ENCODE assay signal across 1 cellular context in the genomic region with DNA sequence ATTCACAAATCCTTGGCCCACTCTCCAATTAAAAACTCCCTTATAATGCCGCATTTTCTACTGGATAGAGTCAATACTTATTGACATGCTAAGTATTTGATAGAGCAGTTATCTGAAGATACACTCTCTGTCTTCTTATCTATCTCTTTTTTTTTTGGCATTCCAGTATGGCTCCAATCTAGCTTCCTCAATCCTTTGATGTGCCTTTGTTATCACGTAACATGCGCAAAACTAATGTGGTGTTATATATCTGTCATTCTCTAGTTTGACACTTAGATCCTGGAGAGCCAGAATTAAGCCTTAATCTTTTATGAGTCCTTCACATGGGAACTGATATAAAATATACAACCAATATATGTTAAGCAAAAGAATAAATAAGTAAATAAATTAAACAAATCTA.
TF ChIP-seq lines count a peak whose summit lies in the region.

No MANE protein-coding gene starts in this region.

TF ChIP-seq in K562, 482 proteins besides CTCF, POLR2A, EP300 and RAD21:
- no peak for TF ChIP-seq ZNF197 (CRISPR knock-in tag; IDR thresholded peaks at IDR 0.05; ENCODE audit: low read depth)
- no peak for TF ChIP-seq FIP1L1 (IDR thresholded peaks at IDR 0.05; ENCODE audit: low read depth, low read length, poor library complexity, severe bottlenecking)
- no peak for TF ChIP-seq POLR2G (IDR thresholded peaks at IDR 0.05; ENCODE audit: low read depth, low read length)
- peak; percentile 52 for TF ChIP-seq TEAD4 (IDR thresholded peaks at IDR 0.05; ENCODE audit: low read length)
- TF ChIP-seq TEAD4 (CRISPR knock-in tag; IDR thresholded peaks at IDR 0.05; ENCODE audit: borderline replicate concordance): no peak
- TF ChIP-seq TCF7 (IDR thresholded peaks at IDR 0.05; ENCODE audit: borderline replicate concordance): peak; percentile 73; the same call in 1 of the 2 replicates
- TF ChIP-seq PPARD (CRISPR knock-in tag; IDR thresholded peaks at IDR 0.05): no peak
- no peak for TF ChIP-seq FOXK2 (conservative IDR thresholded peaks at IDR 0.05 in 1 of 2, IDR thresholded peaks at IDR 0.05 in 1 of 2; ENCODE audit: low read depth in 2 of 2)
- no peak for TF ChIP-seq FOS (IDR thresholded peaks at IDR 0.05; ENCODE audit: extremely low read depth, insufficient read length)
- peak; percentile 41; the same call in 1 of the 2 replicates for TF ChIP-seq CBFA2T2 (conservative IDR thresholded peaks at IDR 0.05)
- TF ChIP-seq DIDO1 (tag; IDR thresholded peaks at IDR 0.05; ENCODE audit: low read depth): no peak
- 0 out of 2 replicates have a peak, but pooled peaks have one; percentile 25 for TF ChIP-seq ZNF384 (IDR thresholded peaks at IDR 0.05; ENCODE audit: low read depth, low read length)
- TF ChIP-seq SMAD4 (CRISPR knock-in tag; conservative IDR thresholded peaks at IDR 0.05): no peak
- peak; percentile 44; the same call in 1 of the 2 replicates for TF ChIP-seq SOX6 (IDR thresholded peaks at IDR 0.05)
- TF ChIP-seq CBFA2T3 (IDR thresholded peaks at IDR 0.05): peak; percentile 61
- no peak for TF ChIP-seq KLF10 (CRISPR knock-in tag; IDR thresholded peaks at IDR 0.05)
- TF ChIP-seq LEF1 (IDR thresholded peaks at IDR 0.05): peak; percentile 73
- peak; percentile 49; the same call in 1 of the 2 replicates for TF ChIP-seq ARID1B (IDR thresholded peaks at IDR 0.05)
- TF ChIP-seq, protein P1, sequence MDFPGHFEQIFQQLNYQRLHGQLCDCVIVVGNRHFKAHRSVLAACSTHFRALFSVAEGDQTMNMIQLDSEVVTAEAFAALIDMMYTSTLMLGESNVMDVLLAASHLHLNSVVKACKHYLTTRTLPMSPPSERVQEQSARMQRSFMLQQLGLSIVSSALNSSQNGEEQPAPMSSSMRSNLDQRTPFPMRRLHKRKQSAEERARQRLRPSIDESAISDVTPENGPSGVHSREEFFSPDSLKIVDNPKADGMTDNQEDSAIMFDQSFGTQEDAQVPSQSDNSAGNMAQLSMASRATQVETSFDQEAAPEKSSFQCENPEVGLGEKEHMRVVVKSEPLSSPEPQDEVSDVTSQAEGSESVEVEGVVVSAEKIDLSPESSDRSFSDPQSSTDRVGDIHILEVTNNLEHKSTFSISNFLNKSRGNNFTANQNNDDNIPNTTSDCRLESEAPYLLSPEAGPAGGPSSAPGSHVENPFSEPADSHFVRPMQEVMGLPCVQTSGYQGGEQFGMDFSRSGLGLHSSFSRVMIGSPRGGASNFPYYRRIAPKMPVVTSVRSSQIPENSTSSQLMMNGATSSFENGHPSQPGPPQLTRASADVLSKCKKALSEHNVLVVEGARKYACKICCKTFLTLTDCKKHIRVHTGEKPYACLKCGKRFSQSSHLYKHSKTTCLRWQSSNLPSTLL (IDR thresholded peaks at IDR 0.05): no peak
- 0 out of 4 replicates have a peak, but pooled peaks of 1 of the 2 experiments have one; percentile 23 for TF ChIP-seq KDM1A (IDR thresholded peaks at IDR 0.05)
- TF ChIP-seq, protein P2, sequence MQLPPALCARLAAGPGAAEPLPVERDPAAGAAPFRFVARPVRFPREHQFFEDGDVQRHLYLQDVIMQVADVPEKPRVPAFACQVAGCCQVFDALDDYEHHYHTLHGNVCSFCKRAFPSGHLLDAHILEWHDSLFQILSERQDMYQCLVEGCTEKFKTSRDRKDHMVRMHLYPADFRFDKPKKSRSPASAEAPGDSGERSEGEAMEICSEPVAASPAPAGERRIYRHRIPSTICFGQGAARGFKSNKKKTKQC (CRISPR knock-in tag; IDR thresholded peaks at IDR 0.05): no peak
- TF ChIP-seq, protein P3, sequence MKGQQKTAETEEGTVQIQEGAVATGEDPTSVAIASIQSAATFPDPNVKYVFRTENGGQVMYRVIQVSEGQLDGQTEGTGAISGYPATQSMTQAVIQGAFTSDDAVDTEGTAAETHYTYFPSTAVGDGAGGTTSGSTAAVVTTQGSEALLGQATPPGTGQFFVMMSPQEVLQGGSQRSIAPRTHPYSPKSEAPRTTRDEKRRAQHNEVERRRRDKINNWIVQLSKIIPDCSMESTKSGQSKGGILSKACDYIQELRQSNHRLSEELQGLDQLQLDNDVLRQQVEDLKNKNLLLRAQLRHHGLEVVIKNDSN (CRISPR knock-in tag; IDR thresholded peaks at IDR 0.05): no peak
- TF ChIP-seq MEIS2 (IDR thresholded peaks at IDR 0.05; ENCODE audit: partially characterized antibody): peak; percentile 59
- TF ChIP-seq KLF6 (CRISPR knock-in tag; IDR thresholded peaks at IDR 0.05; ENCODE audit: borderline replicate concordance): no peak
